Comparison of ENCODE assay signal across 22 cellular contexts in genomic region chr22:30294066-30294465, GRCh38. TPM values are rescaled to one million over a fixed set of nuclear protein-coding genes. Genes with fewer than 3 reads are reported as not detected.
DNase-seq lines count a peak whose midpoint lies in the region; FAIRE-seq and TF ChIP-seq lines count a peak whose summit lies in the region.
"Had no signal": no experiment of that assay in that cellular context is flagged by ENCODE, and none has a peak within 500 bp of the region (broad histone marks: within the 10 kb centered on the region; RNA-seq: fewer than 3 reads in every experiment).

No MANE protein-coding gene starts in this region.

- peak overlapping the region; percentile 5 for H2BK5ac ChIP-seq in neuronal stem cell (ENCODE audit: low read length)

- no peak overlapping the region for H4K91ac ChIP-seq in neuronal stem cell (ENCODE audit: low read depth, low read length, poor library complexity)

- no peak overlapping the region for H4K8ac ChIP-seq in neuronal stem cell (ENCODE audit: low read depth, low read length)

- no peak overlapping the region for H3K4me3 Mint-ChIP-seq in activated T-cell treated with anti-CD3 and anti-CD28 coated beads, Interleukin-2, amount 50 U/mL, for 24 hours
- H3K4me3 Mint-ChIP-seq: activated CD4-positive, alpha-beta memory T cell treated with anti-CD3 and anti-CD28 coated beads for 36 hours had no signal

- no peak overlapping the region for H2AFZ ChIP-seq in neuronal stem cell (ENCODE audit: low read length)

- H3K79me1 ChIP-seq in neuronal stem cell (ENCODE audit: low read depth, low read length), result peaks cover 2% of the 10 kb centered on the region

- no peak overlapping the region for H2BK15ac ChIP-seq in neuronal stem cell (ENCODE audit: low read length)

- H3K36me3 ChIP-seq in WERI-Rb-1 (peaks cover 36% of the 10 kb centered on the region), neuronal stem cell (replicated peaks in 1 of 2; ENCODE audit: control insufficient read depth in 2 of 2, insufficient read depth in 2 of 2, low read length in 2 of 2) (peaks cover 9 to 18% of the 10 kb centered on the region in 2 donors)

- H3K4me1 ChIP-seq in neuronal stem cell (ENCODE audit: control insufficient read depth in 2 of 2, insufficient read depth in 1 of 2, low read depth in 1 of 2, low read length in 2 of 2), result peaks cover 9 to 10% of the 10 kb centered on the region in 2 donors

- H3K4me1 Mint-ChIP-seq in activated T-cell treated with anti-CD3 and anti-CD28 coated beads, Interleukin-2, amount 50 U/mL, for 24 hours (ENCODE audit: low read depth), result peaks cover 58% of the 10 kb centered on the region

- H3K4me3 ChIP-seq in WERI-Rb-1 (ENCODE audit: low read depth, low read length) (no peak overlapping the region), neuronal stem cell (ENCODE audit: low read length in 2 of 2) (no peak overlapping the region)
- H3K4me3 ChIP-seq: lower lobe of right lung, Peyer's patch had no signal

- WGBS in neuronal stem cell (ENCODE audit: extremely low coverage in 2 of 2, insufficient read length in 2 of 2, insufficient replicate concordance in 1 of 2), 2 donors, result no CpG with 5 or more reads among the region's 9 CpGs

- FAIRE-seq in D721Med (lab: Jason Lieb, UNC), result no peak
- FAIRE-seq: GM18507, HTR-8/SVneo, islet of Langerhans had no signal

- no peak for DNase-seq in activated T-cell treated with anti-CD3 and anti-CD28 coated beads, Interleukin-2, amount 50 U/mL, for 24 hours
- no peak for DNase-seq in activated T-cell treated with anti-CD3 and anti-CD28 coated beads, Interleukin-2, amount 50 U/mL, for 48 hours
- DNase-seq in D721Med (ENCODE audit: insufficient read length, low spot score) (peak; percentile 35), WERI-Rb-1 (peak; percentile 63), neuronal stem cell (ENCODE audit: low spot score) (no peak), SIG-M5 (lab: John Stamatoyannopoulos, UW) (no peak), T-helper 1 cell (no peak), dedifferentiated amniotic fluid mesenchymal stem cell (ENCODE audit: extremely low spot score) (no peak)
- DNase-seq: activated CD4-positive, alpha-beta memory T cell treated with anti-CD3 and anti-CD28 coated beads for 36 hours; activated T-cell treated with anti-CD3 and anti-CD28 coated beads, Interleukin-2, amount 50 U/mL, for 1 hour; foreskin keratinocyte; GOT3; hippocampal formation; Karpas-422; lower lobe of right lung; NCI-H1092; occipital lobe; Peyer's patch; stimulated activated CD4-positive, alpha-beta T cell treated with anti-CD3 and anti-CD28 coated beads, Interleukin-12 subunit alpha, Interleukin-12 subunit beta, amount 100 ng/mL, for 4 hours had no signal

- H3K27me3 ChIP-seq in WERI-Rb-1 (ENCODE audit: insufficient read depth, low read depth, severe bottlenecking), result no peaks in the 10 kb centered on the region
- no peaks in the 10 kb centered on the region for H3K27me3 ChIP-seq in neuronal stem cell (ENCODE audit: control insufficient read depth in 3 of 3, insufficient read depth in 3 of 3, low read depth in 1 of 3, low read length in 3 of 3)
- H3K27me3 ChIP-seq: foreskin keratinocyte, Peyer's patch had no signal

- no peak overlapping the region for H2BK120ac ChIP-seq in neuronal stem cell (ENCODE audit: low read depth, low read length)

- no peak overlapping the region for H3K4me2 ChIP-seq in neuronal stem cell (ENCODE audit: insufficient read depth, low read length, poor library complexity, severe bottlenecking)

- TF ChIP-seq CTCF in D721Med (IDR thresholded peaks at IDR 0.05; ENCODE audit: insufficient read depth, missing control alignments) (no peak), WERI-Rb-1 (IDR thresholded peaks at IDR 0.05; ENCODE audit: low read depth, low read length) (no peak)

- peak overlapping the region; percentile 67 for H3K27ac Mint-ChIP-seq in activated T-cell treated with anti-CD3 and anti-CD28 coated beads, Interleukin-2, amount 50 U/mL, for 24 hours
- H3K27ac Mint-ChIP-seq: activated CD4-positive, alpha-beta memory T cell treated with anti-CD3 and anti-CD28 coated beads for 36 hours had no signal

- H3K9me3 Mint-ChIP-seq in activated T-cell treated with anti-CD3 and anti-CD28 coated beads, Interleukin-2, amount 50 U/mL, for 24 hours, result no peaks in the 10 kb centered on the region
- H3K9me3 Mint-ChIP-seq: activated CD4-positive, alpha-beta memory T cell treated with anti-CD3 and anti-CD28 coated beads for 36 hours had no signal

- H3K18ac ChIP-seq in neuronal stem cell (ENCODE audit: low read length), result no peak overlapping the region

- H3K9ac ChIP-seq in neuronal stem cell (ENCODE audit: low read depth, low read length, poor library complexity), result no peak overlapping the region

- H3K14ac ChIP-seq in neuronal stem cell (ENCODE audit: low read length), result no peak overlapping the region

- no peak overlapping the region for H2BK12ac ChIP-seq in neuronal stem cell (ENCODE audit: low read length)

- peaks cover 62% of the 10 kb centered on the region for H3K36me3 Mint-ChIP-seq in activated T-cell treated with anti-CD3 and anti-CD28 coated beads, Interleukin-2, amount 50 U/mL, for 24 hours (ENCODE audit: low read depth)

- no peak overlapping the region for H3K4ac ChIP-seq in neuronal stem cell (ENCODE audit: low read length)

- H3K27me3 Mint-ChIP-seq in activated T-cell treated with anti-CD3 and anti-CD28 coated beads, Interleukin-2, amount 50 U/mL, for 24 hours, result no peaks in the 10 kb centered on the region
- H3K27me3 Mint-ChIP-seq: activated CD4-positive, alpha-beta memory T cell treated with anti-CD3 and anti-CD28 coated beads for 36 hours had no signal

- no peak overlapping the region for H2AK5ac ChIP-seq in neuronal stem cell (ENCODE audit: low read depth, low read length)

- no peaks in the 10 kb centered on the region for H3K9me3 ChIP-seq in WERI-Rb-1 (ENCODE audit: severe bottlenecking)
- no peaks in the 10 kb centered on the region for H3K9me3 ChIP-seq in neuronal stem cell (replicated peaks in 1 of 2; ENCODE audit: control insufficient read depth in 2 of 2, insufficient read depth in 1 of 2, low read depth in 1 of 2, low read length in 2 of 2)
- H3K9me3 ChIP-seq: lower lobe of right lung, Peyer's patch had no signal

- peak overlapping the region; percentile 10 for H3K23ac ChIP-seq in neuronal stem cell (ENCODE audit: low read depth, low read length, poor library complexity)

- H3K27ac ChIP-seq in WERI-Rb-1 (peak overlapping the region; percentile 37; the same call in 1 of the 2 replicates), neuronal stem cell (replicated peaks; ENCODE audit: low read length) (no peak overlapping the region)
- H3K27ac ChIP-seq: foreskin keratinocyte, lower lobe of right lung, Peyer's patch had no signal

RNA-seq across cellular contexts. Expression of gene CASTOR1, which starts 4.8 kb away (rescaled TPM):
- polyA plus RNA-seq in neuronal stem cell (2013, experiment 1 of 2), result 13.2 TPM
- polyA plus RNA-seq in neuronal stem cell (2013, experiment 2 of 2), result 14.0 TPM

RNA-seq across cellular contexts. Expression of gene OSM, which starts 27.4 kb away (rescaled TPM):
- 0.01 TPM for polyA plus RNA-seq in neuronal stem cell (2013, experiment 1 of 2)
- polyA plus RNA-seq in neuronal stem cell (2013, experiment 2 of 2), result 0.04 TPM
- polyA plus RNA-seq: foreskin keratinocyte had no signal

RNA-seq across cellular contexts. Expression of gene TBC1D10A, which starts 32.7 kb away (rescaled TPM):
- polyA plus RNA-seq in neuronal stem cell (2013, experiment 1 of 2), result 4.9 TPM
- 4.8 TPM for polyA plus RNA-seq in neuronal stem cell (2013, experiment 2 of 2)

RNA-seq across cellular contexts. Expression of gene LIF, which starts 47.5 kb away (rescaled TPM):
- polyA plus RNA-seq in neuronal stem cell (2013, experiment 1 of 2), result 1.4 TPM
- polyA plus RNA-seq in neuronal stem cell (2013, experiment 2 of 2), result 1.4 TPM

Comparison
In these comparisons a context has a peak if more than half of its experiments do, and no peak if none do; other contexts are left out.
1. DNase-seq: peak in D721Med (single experiment) and WERI-Rb-1 (single experiment); none in activated T-cell treated with anti-CD3 and anti-CD28 coated beads, Interleukin-2, amount 50 U/mL, for 24 hours (single experiment), activated T-cell treated with anti-CD3 and anti-CD28 coated beads, Interleukin-2, amount 50 U/mL, for 48 hours (0 of 2), neuronal stem cell (single experiment), SIG-M5 (single experiment), T-helper 1 cell (0 of 5) and dedifferentiated amniotic fluid mesenchymal stem cell (single experiment).